14 cellular contexts compared by ENCODE assay signal in genomic region chr5:59236996-59237395, GRCh38.
"Had no signal": no experiment of that assay in that cellular context is flagged by ENCODE, and none has a peak within 500 bp of the region (broad histone marks: within the 10 kb centered on the region; RNA-seq: fewer than 3 reads in every experiment).

No MANE protein-coding gene starts in this region.

- H3K9me3 Mint-ChIP-seq: activated naive CD8-positive, alpha-beta T cell treated with anti-CD3 and anti-CD28 coated beads for 36 hours; nephron; T-helper 2 cell treated with Interferon-gamma antibody and Interleukin-4, amounts not matched to agents 5 μg/mL and 100 μg/mL, for 36 hours had no signal

- ATAC-seq: activated CD8-positive, alpha-beta memory T cell treated with anti-CD3 and anti-CD28 coated beads, Interleukin-2, amount 10 ng/mL, durations not matched to agents 7 days and 5 days had no signal

- H3K27ac Mint-ChIP-seq: activated CD8-positive, alpha-beta memory T cell treated with anti-CD3 and anti-CD28 coated beads, Interleukin-2, amount 10 ng/mL, durations not matched to agents 7 days and 5 days; activated naive CD8-positive, alpha-beta T cell treated with anti-CD3 and anti-CD28 coated beads for 36 hours; memory B cell; nephron; T-helper 2 cell treated with Interferon-gamma antibody and Interleukin-4, amounts not matched to agents 5 μg/mL and 100 μg/mL, for 36 hours had no signal

- H3K27me3 Mint-ChIP-seq: memory B cell had no signal

- FAIRE-seq: small intestine had no signal

- H3K4me3 ChIP-seq: left ventricle myocardium inferior had no signal

- H3K9me3 ChIP-seq: left ventricle myocardium inferior had no signal

- H3K36me3 Mint-ChIP-seq: activated CD8-positive, alpha-beta memory T cell treated with anti-CD3 and anti-CD28 coated beads, Interleukin-2, amount 10 ng/mL, durations not matched to agents 7 days and 5 days; activated naive CD8-positive, alpha-beta T cell treated with anti-CD3 and anti-CD28 coated beads for 36 hours; memory B cell had no signal

- H3K36me3 ChIP-seq: left ventricle myocardium inferior had no signal

- DNase-seq: activated CD4-positive, alpha-beta T cell treated with anti-CD3 and anti-CD28 coated beads for 1 hour; activated CD4-positive, alpha-beta T cell treated with anti-CD3 and anti-CD28 coated beads, Interleukin-2, amount 50 U/mL, for 48 hours; activated CD8-positive, alpha-beta memory T cell treated with anti-CD3 and anti-CD28 coated beads, Interleukin-2, amount 10 ng/mL, durations not matched to agents 7 days and 5 days; activated gamma-delta T cell treated with Interleukin-2 at 50 U/mL for 16 hours; activated naive CD8-positive, alpha-beta T cell treated with anti-CD3 and anti-CD28 coated beads for 36 hours; activated T-cell treated with anti-CD3 and anti-CD28 coated beads, Interleukin-2, amount 50 U/mL, for 48 hours; caudate nucleus; head of caudate nucleus; islet precursor cell; left ventricle myocardium inferior; small intestine had no signal

- H3K4me3 Mint-ChIP-seq: activated CD8-positive, alpha-beta memory T cell treated with anti-CD3 and anti-CD28 coated beads, Interleukin-2, amount 10 ng/mL, durations not matched to agents 7 days and 5 days; activated naive CD8-positive, alpha-beta T cell treated with anti-CD3 and anti-CD28 coated beads for 36 hours; memory B cell; nephron; T-helper 2 cell treated with Interferon-gamma antibody and Interleukin-4, amounts not matched to agents 5 μg/mL and 100 μg/mL, for 36 hours had no signal
